Comparison of ENCODE assay signal across 22 cellular contexts in genomic region chr22:36682835-36683234, GRCh38.
"Had no signal": no experiment of that assay in that cellular context is flagged by ENCODE, and none has a peak within 500 bp of the region (broad histone marks: within the 10 kb centered on the region; RNA-seq: fewer than 3 reads in every experiment).

No MANE protein-coding gene starts in this region.

- ATAC-seq: HepG2, Panc1, T-cell had no signal

- H3K27ac ChIP-seq: RWPE1, SJCRH30 had no signal

- H3K36me3 ChIP-seq: MG63, SJCRH30 had no signal

- H3K4me3 ChIP-seq: MG63, SJCRH30 had no signal

- DNase-seq: IMR-90, Karpas-422, KG1, MG63, NCI-H1092, NCI-H1105 treated with DMSO at 0.1 percent for 48 hours, NCI-H1417 treated with DMSO at 0.1 percent for 48 hours, NCI-H146, NCI-H1694 treated with DMSO at 0.1 percent for 48 hours, NCI-H1930, NCI-H2081, NCI-H2107, NCI-H345, NCI-H446 treated with DMSO at 0.1 percent for 48 hours, NCI-H510A treated with DMSO at 0.1 percent for 48 hours, SHP77 treated with DMSO at 0.1 percent for 48 hours, SJCRH30, SW 1271, T-cell had no signal

- H3K9me3 ChIP-seq: MG63, SJCRH30 had no signal
